21 cellular contexts compared by ENCODE assay signal in genomic region chr4:170111546-170111945, GRCh38. TPM values are rescaled to one million over a fixed set of nuclear protein-coding genes. Genes with fewer than 3 reads are reported as not detected.
"Had no signal": no experiment of that assay in that cellular context is flagged by ENCODE, and none has a peak within 500 bp of the region (broad histone marks: within the 10 kb centered on the region; RNA-seq: fewer than 3 reads in every experiment).

No MANE protein-coding gene starts in this region.

- ATAC-seq: left lobe of liver; mucosa of descending colon; natural killer cell treated with Interleukin-12 subunit alpha and Interleukin-12 subunit beta and Interleukin-15 and Interleukin-18, amount 100 ng/mL, for 72 hours; right lobe of liver; stimulated activated naive B cell treated with anti-CD40 and anti-IgM and Interleukin-4, amounts not matched to agents 10 μg/mL and 1 μg/mL and 100 μg/mL, for 72 hours; upper lobe of right lung had no signal

- H3K79me2 ChIP-seq: parathyroid adenoma had no signal

- H3K9ac ChIP-seq: parathyroid adenoma had no signal

- H3K27ac ChIP-seq: coronary artery, esophagus squamous epithelium, parathyroid adenoma, right lobe of liver, thoracic aorta, transverse colon, upper lobe of right lung, uterus had no signal

- DNase-seq: dermis blood vessel endothelial cell; effector memory CD4-positive, alpha-beta T cell; erythroblast; esophagus squamous epithelium; foreskin melanocyte; mucosa of descending colon; naive B cell; right lobe of liver; small intestine; stimulated activated CD4-positive, alpha-beta T cell treated with anti-CD3 and anti-CD28 coated beads, Interleukin-15, amount 100 ng/mL, for 24 hours; stimulated activated CD4-positive, alpha-beta T cell treated with anti-CD3 and anti-CD28 coated beads, Interleukin-2, amount 100 ng/mL, for 48 hours; stimulated activated naive B cell treated with anti-CD40 and anti-IgM and Interleukin-4, amounts not matched to agents 10 μg/mL and 1 μg/mL and 100 μg/mL, for 72 hours; transverse colon; upper lobe of right lung; uterus had no signal

- H3K27me3 ChIP-seq: right lobe of liver, upper lobe of right lung, uterus had no signal

- H3K4me3 ChIP-seq: coronary artery, esophagus squamous epithelium, lung, mucosa of descending colon, right lobe of liver, thoracic aorta, transverse colon, upper lobe of right lung, uterus had no signal

- H3K36me3 ChIP-seq: esophagus squamous epithelium, right lobe of liver, thoracic aorta, transverse colon, upper lobe of right lung, uterus had no signal

- H3K9me3 ChIP-seq: esophagus squamous epithelium, mucosa of descending colon, right lobe of liver, thoracic aorta, transverse colon, upper lobe of right lung, uterus had no signal

- H3K4me1 ChIP-seq: parathyroid adenoma, right lobe of liver, transverse colon, uterus had no signal

RNA-seq across cellular contexts. Expression of gene AADAT, which starts 21.8 kb away (rescaled TPM):
- total RNA-seq: natural killer cell treated with Interleukin-12 subunit alpha and Interleukin-12 subunit beta and Interleukin-15 and Interleukin-18, amount 100 ng/mL, for 72 hours had no signal
